11 cellular contexts compared by ENCODE assay signal in genomic region chr3:73908218-73908617, GRCh38.
"Had no signal": no experiment of that assay in that cellular context is flagged by ENCODE, and none has a peak within 500 bp of the region (broad histone marks: within the 10 kb centered on the region; RNA-seq: fewer than 3 reads in every experiment).

No MANE protein-coding gene starts in this region.

- H3K36me3 ChIP-seq: HAP-1 had no signal

- H3K27ac ChIP-seq: GM23248 had no signal

- H3K4me1 ChIP-seq: HAP-1 had no signal

- DNase-seq: GM23248, GOT3, H7, H9, HCEC 1CT, HFFc6 had no signal

- H3K9ac ChIP-seq: GM23248 had no signal

- H3K4me2 ChIP-seq: GM23338 had no signal

- H3K4me3 ChIP-seq: GM23248, GM23338, HAP-1 had no signal

- ATAC-seq: GM23338, HCT116 had no signal

- H2AFZ ChIP-seq: GM23248, GM23338 had no signal

- FAIRE-seq: H1, H54 had no signal

- H3K9me3 ChIP-seq: HAP-1 had no signal
